Comparison of ENCODE assay signal across 17 cellular contexts in the genomic region with DNA sequence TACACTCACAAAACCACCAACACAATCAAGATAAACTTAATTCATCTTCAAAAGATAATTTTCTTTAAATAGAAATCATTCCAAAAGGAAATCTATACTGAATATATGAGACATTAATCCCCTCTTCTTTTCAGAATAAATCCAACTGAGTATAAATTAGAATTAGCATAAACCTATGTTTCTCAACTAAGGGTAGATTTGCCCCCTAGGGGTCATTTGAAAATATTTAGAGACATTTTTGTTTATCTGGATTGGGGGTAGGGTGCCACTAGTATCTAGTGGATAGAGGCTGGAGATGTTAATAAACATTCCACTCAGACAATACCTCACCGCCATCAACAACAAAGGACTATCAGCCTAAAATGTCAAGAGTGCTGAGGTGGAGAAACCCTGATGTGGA. TPM values are rescaled to one million over a fixed set of nuclear protein-coding genes. Genes with fewer than 3 reads are reported as not detected.
A peak's percentile ranks its signal among the peaks of the same experiment; 100 is the strongest.
DNase-seq lines count a peak whose midpoint lies in the region; ATAC-seq, FAIRE-seq and TF ChIP-seq lines count a peak whose summit lies in the region.
"Had no signal": no experiment of that assay in that cellular context is flagged by ENCODE, and none has a peak within 500 bp of the region (broad histone marks: within the 10 kb centered on the region; RNA-seq: fewer than 3 reads in every experiment).

No MANE protein-coding gene starts in this region.

- H3K9ac ChIP-seq in HepG2 (ENCODE audit: insufficient read depth, low read depth, low read length): no peak overlapping the region

- H2AFZ ChIP-seq in HepG2 (ENCODE audit: low read length): no peak overlapping the region
- H2AFZ ChIP-seq in osteoblast (ENCODE audit: low read length): no peak overlapping the region

- CTCF ChIA-PET in HepG2 (lab: Yijun Ruan, JAX; ENCODE audit: low intra/inter-chr PET ratio, low total read pairs): no interaction called here

- no peaks in the 10 kb centered on the region for H3K9me3 Mint-ChIP-seq in chondrocyte (ENCODE audit: low read depth)
- H3K9me3 Mint-ChIP-seq in type B pancreatic cell: no peaks in the 10 kb centered on the region
- H3K9me3 Mint-ChIP-seq: CD4-positive, alpha-beta memory T cell had no signal

- no peak for ATAC-seq in HepG2
- no peak for ATAC-seq in right lobe of liver
- ATAC-seq in aorta (ENCODE audit: low FRiP score): no peak
- ATAC-seq in HG02759 (IDR thresholded peaks at IDR 0.05; ENCODE audit: unreplicated experiment): no peak

- TF ChIP-seq EP300 in HepG2 (IDR thresholded peaks at IDR 0.05; ENCODE audit: low read depth in 2 of 2, low read length in 2 of 2): no peak
- TF ChIP-seq EP300 in HepG2 (CRISPR knock-in tag; IDR thresholded peaks at IDR 0.05; ENCODE audit: borderline replicate concordance): no peak

- H3K27ac ChIP-seq in HepG2 (ENCODE audit: extremely low read length, insufficient read depth, low read length) (peak overlapping the region; percentile 85), right lobe of liver (no peak overlapping the region), aorta (ENCODE audit: low read depth in 1 of 2, low read length in 2 of 2) (no peak overlapping the region), osteoblast (ENCODE audit: low read depth, low read length) (no peak overlapping the region)

- intact Hi-C loops in HepG2 (cut with micrococcal nuclease; ENCODE audit: unreplicated experiment): no loop called here
- intact Hi-C loops in right lobe of liver (cut with DNase I): no loop called here
- intact Hi-C loops in aorta (cut with DNase I): no loop called here

- DNase-seq in HepG2 (ENCODE audit: low spot score): no peak
- no peak for DNase-seq in right lobe of liver
- DNase-seq in NAMALWA (ENCODE audit: low spot score): peak; percentile 57
- DNase-seq in chondrocyte (ENCODE audit: low spot score): no peak
- no peak for DNase-seq in type B pancreatic cell (ENCODE audit: extremely low spot score, unreplicated experiment)
- DNase-seq in aorta: no peak
- DNase-seq in osteoblast (ENCODE audit: insufficient read length, low spot score, missing footprints): no peak
- DNase-seq: CD4-positive, alpha-beta memory T cell; HCEC 1CT; NCI-H1417; NCI-H1930; NCI-H2171 treated with DMSO at 0.1 percent for 48 hours; NCI-H774; RPMI8226; T-helper 1 cell had no signal

- TF ChIP-seq CTCF in HepG2 (CRISPR knock-in tag; IDR thresholded peaks at IDR 0.05) (no peak), right lobe of liver (IDR thresholded peaks at IDR 0.05) (no peak), chondrocyte (IDR thresholded peaks at IDR 0.05) (peak; percentile 17), type B pancreatic cell (conservative IDR thresholded peaks at IDR 0.05) (peak; percentile 51), osteoblast (IDR thresholded peaks at IDR 0.05; ENCODE audit: extremely low read depth, low read depth, low read length) (no peak)

- TF ChIP-seq POLR2A in HepG2 (IDR thresholded peaks at IDR 0.05; ENCODE audit: insufficient read depth in 1 of 2, low read depth in 2 of 2, low read length in 2 of 2): no peak
- no peak for TF ChIP-seq POLR2A in right lobe of liver (IDR thresholded peaks at IDR 0.05)

- no peaks in the 10 kb centered on the region for H3K36me3 ChIP-seq in HepG2 (replicated peaks in 1 of 2; ENCODE audit: control insufficient read depth in 1 of 2, insufficient read depth in 2 of 2, low read length in 2 of 2)
- no peaks in the 10 kb centered on the region for H3K36me3 ChIP-seq in right lobe of liver
- no peaks in the 10 kb centered on the region for H3K36me3 ChIP-seq in aorta (ENCODE audit: control insufficient read depth in 1 of 2, insufficient read depth in 2 of 2, low read length in 1 of 2)
- H3K36me3 ChIP-seq in osteoblast (ENCODE audit: insufficient read depth, low read length): no peaks in the 10 kb centered on the region

- H3K27ac Mint-ChIP-seq in chondrocyte (ENCODE audit: unreplicated experiment): no peak overlapping the region
- no peak overlapping the region for H3K27ac Mint-ChIP-seq in type B pancreatic cell
- H3K27ac Mint-ChIP-seq: CD4-positive, alpha-beta memory T cell had no signal

- no TSS peak for BruUV-seq in HepG2 (replicated peaks; lab: Mats Ljungman, UMichigan)

- in situ Hi-C loops in HepG2 (cut with HindIII; ENCODE audit: extremely low pct_ligation_motif_present, low pct_unique_long_range_greater_than_20kb): loop anchor here (5.0 kb wide), 1 partner anchor 471 kb away; no protein-coding TSS in a partner anchor

- H4K20me1 ChIP-seq in HepG2 (ENCODE audit: insufficient read depth, low read length) (no peaks in the 10 kb centered on the region), osteoblast (ENCODE audit: insufficient read depth, low read length) (no peaks in the 10 kb centered on the region)

- WGBS in HepG2 (ENCODE audit: low lambda C conversion rate): 100% methylated on average over 1 of the region's 1 CpG
- WGBS in right lobe of liver (ENCODE audit: insufficient coverage, low coverage, low lambda C conversion rate, missing lambda C conversion rate): 82% methylated on average over 1 of the region's 1 CpG
- 100% methylated on average over 1 of the region's 1 CpG for whole genome bisulfite sequencing in aorta, 2 donors

- H3K36me3 Mint-ChIP-seq in chondrocyte (ENCODE audit: low read depth) (no peaks in the 10 kb centered on the region), type B pancreatic cell (no peaks in the 10 kb centered on the region)
- H3K36me3 Mint-ChIP-seq: CD4-positive, alpha-beta memory T cell had no signal

- peaks cover 64% of the 10 kb centered on the region for H3K4me1 ChIP-seq in HepG2 (ENCODE audit: insufficient read depth, low read length)
- peaks cover 0 to 8% (median 0%) of the 10 kb centered on the region in 4 donors for H3K4me1 ChIP-seq in right lobe of liver
- no peaks in the 10 kb centered on the region for H3K4me1 ChIP-seq in aorta (ENCODE audit: control insufficient read depth in 1 of 2, insufficient read depth in 2 of 2, low read length in 2 of 2)
- no peaks in the 10 kb centered on the region for H3K4me1 ChIP-seq in osteoblast (ENCODE audit: insufficient read depth, low read length)

- H3K4me1 Mint-ChIP-seq in chondrocyte (ENCODE audit: low read depth): no peaks in the 10 kb centered on the region
- peaks cover 12% of the 10 kb centered on the region for H3K4me1 Mint-ChIP-seq in type B pancreatic cell (ENCODE audit: unreplicated experiment)

- no peak overlapping the region for H3K4me3 Mint-ChIP-seq in chondrocyte (ENCODE audit: unreplicated experiment)
- H3K4me3 Mint-ChIP-seq in type B pancreatic cell: no peak overlapping the region
- H3K4me3 Mint-ChIP-seq: CD4-positive, alpha-beta memory T cell had no signal

- H3K9me3 ChIP-seq in HepG2 (ENCODE audit: low read length): no peaks in the 10 kb centered on the region
- H3K9me3 ChIP-seq in right lobe of liver: no peaks in the 10 kb centered on the region
- no peaks in the 10 kb centered on the region for H3K9me3 ChIP-seq in aorta (ENCODE audit: control insufficient read depth, low read length)
- no peaks in the 10 kb centered on the region for H3K9me3 ChIP-seq in osteoblast (ENCODE audit: low read depth, low read length)

- no peaks in the 10 kb centered on the region for H3K79me2 ChIP-seq in HepG2 (ENCODE audit: insufficient read depth, low read length)
- no peaks in the 10 kb centered on the region for H3K79me2 ChIP-seq in osteoblast (ENCODE audit: insufficient read depth, low read length)

- POLR2A ChIA-PET in HepG2 (lab: Yijun Ruan, JAX): interaction anchor here (1.9 kb wide), 1 partner anchor 11 kb away, joined by 8 read pairs; no protein-coding TSS in a partner anchor

- H3K4me2 ChIP-seq in HepG2 (ENCODE audit: low read depth, low read length) (no peak overlapping the region), osteoblast (ENCODE audit: insufficient read depth, low read length) (no peak overlapping the region)

- no peak overlapping the region for H3K4me3 ChIP-seq in HepG2 (replicated peaks in 1 of 3; ENCODE audit: insufficient read depth in 1 of 3, low read depth in 2 of 3, low read length in 3 of 3)
- H3K4me3 ChIP-seq in right lobe of liver: no peak overlapping the region
- H3K4me3 ChIP-seq in aorta (ENCODE audit: low read length in 2 of 2): no peak overlapping the region
- no peak overlapping the region for H3K4me3 ChIP-seq in osteoblast (ENCODE audit: insufficient read depth, low read length)

- TF ChIP-seq RAD21 in HepG2 (CRISPR knock-in tag; IDR thresholded peaks at IDR 0.05): no peak

- no peak for FAIRE-seq in HepG2 (lab: Jason Lieb, UNC)

- H3K27me3 Mint-ChIP-seq in chondrocyte (ENCODE audit: low read depth) (no peaks in the 10 kb centered on the region), type B pancreatic cell (peaks cover 2% of the 10 kb centered on the region)
- H3K27me3 Mint-ChIP-seq: CD4-positive, alpha-beta memory T cell had no signal

- H3K27me3 ChIP-seq in HepG2 (ENCODE audit: control insufficient read depth in 1 of 2, insufficient read depth in 2 of 2, low read length in 2 of 2) (no peaks in the 10 kb centered on the region), right lobe of liver (no peaks in the 10 kb centered on the region), aorta (ENCODE audit: control insufficient read depth in 1 of 2, insufficient read depth in 2 of 2, low read length in 1 of 2) (no peaks in the 10 kb centered on the region), osteoblast (ENCODE audit: insufficient read depth, low read length) (no peaks in the 10 kb centered on the region)

RNA-seq across cellular contexts. Expression of gene TNFSF4, which starts 6.5 kb away (rescaled TPM):
- total RNA-seq in HepG2 (2016; rRNA removed; fragmentation: Illumina TruSeq; extraction: Trizol): 2.4 and 3.2 TPM in 2 replicates
- total RNA-seq in HepG2 (2016; cell fraction: cytosol; rRNA removed; fragmentation: Illumina TruSeq; extraction: Trizol; ENCODE audit: low read depth): 0.30 and 0.53 TPM in 2 replicates
- 2.7 and 3.6 TPM in 2 replicates for total RNA-seq in HepG2 (2016; cell fraction: insoluble cytoplasmic fraction; rRNA removed; fragmentation: Illumina TruSeq; extraction: Trizol)
- total RNA-seq in HepG2 (2016; cell fraction: membrane; rRNA removed; fragmentation: Illumina TruSeq; extraction: Trizol): 2.0 TPM in 2 replicates
- total RNA-seq in HepG2 (2016; cell fraction: nucleus; rRNA removed; fragmentation: Illumina TruSeq; extraction: Trizol): 2.8 and 3.0 TPM in 2 replicates
- 7.9 and 8.3 TPM in 2 replicates for polyA plus RNA-seq in HepG2 (2011; rRNA removed)
- 3.3 and 6.8 TPM in 2 replicates for polyA plus RNA-seq in HepG2 (2011; cell fraction: cytosol; rRNA removed)
- 3.2 and 5.6 TPM in 2 replicates for polyA plus RNA-seq in HepG2 (2011; cell fraction: nucleus; rRNA removed)
- 9.1 and 11.8 TPM in 2 replicates for polyA plus RNA-seq in HepG2 (2012)
- 0.17 and 0.19 TPM in 2 replicates for polyA plus RNA-seq in HepG2 (2016; cell fraction: cytosol; fragmentation: Illumina TruSeq; extraction: Trizol; ENCODE audit: low read depth)
- 3.1 and 3.5 TPM in 2 replicates for polyA plus RNA-seq in HepG2 (2016; cell fraction: insoluble cytoplasmic fraction; fragmentation: Illumina TruSeq; extraction: Trizol; ENCODE audit: low read depth)
- 0.88 and 1.0 TPM in 2 replicates for polyA plus RNA-seq in HepG2 (2016; cell fraction: membrane; fragmentation: Illumina TruSeq; extraction: Trizol; ENCODE audit: low read depth)
- 2.0 and 2.1 TPM in 2 replicates for polyA plus RNA-seq in HepG2 (2016; cell fraction: nucleus; fragmentation: Illumina TruSeq; extraction: Trizol; ENCODE audit: insufficient read depth, low read depth)
- polyA minus RNA-seq in HepG2 (2011; rRNA and poly(A)+ RNA removed; ENCODE audit: low replicate concordance): 0.47 and 5.8 TPM in 2 replicates
- polyA minus RNA-seq in HepG2 (2011; cell fraction: cytosol; rRNA and poly(A)+ RNA removed): 4.8 and 5.8 TPM in 2 replicates
- polyA minus RNA-seq in HepG2 (2011; cell fraction: nucleus; rRNA and poly(A)+ RNA removed): 23.4 and 33.6 TPM in 2 replicates
- total RNA-seq in right lobe of liver: under 1 TPM; 0.49 to 0.97 (median 0.55) TPM
- 0.54 to 1.1 TPM (median 0.77 TPM) in 3 replicates for total RNA-seq in chondrocyte
- total RNA-seq in type B pancreatic cell (ENCODE audit: low replicate concordance): 0.58 and 0.93 TPM in 2 replicates
- 1 to 10 TPM in 1 of 2 donors, under 1 TPM in 1; 0.49 to 4.0 TPM for total RNA-seq in aorta
- polyA plus RNA-seq in aorta: 1 to 10 TPM in 1 of 2 donors, not detected in 1; 2.5 TPM
- total RNA-seq in osteoblast: 0.59 and 1.1 TPM in 2 replicates
- total RNA-seq: HT1080 had no signal

Comparison
In these comparisons a context has a peak if more than half of its experiments do, and no peak if none do; other contexts are left out.
1. CTCF ChIP-seq: peak in chondrocyte (single experiment) and type B pancreatic cell (single experiment); none in HepG2 (single experiment), right lobe of liver (0 of 4) and osteoblast (single experiment).